In the genomic region with DNA sequence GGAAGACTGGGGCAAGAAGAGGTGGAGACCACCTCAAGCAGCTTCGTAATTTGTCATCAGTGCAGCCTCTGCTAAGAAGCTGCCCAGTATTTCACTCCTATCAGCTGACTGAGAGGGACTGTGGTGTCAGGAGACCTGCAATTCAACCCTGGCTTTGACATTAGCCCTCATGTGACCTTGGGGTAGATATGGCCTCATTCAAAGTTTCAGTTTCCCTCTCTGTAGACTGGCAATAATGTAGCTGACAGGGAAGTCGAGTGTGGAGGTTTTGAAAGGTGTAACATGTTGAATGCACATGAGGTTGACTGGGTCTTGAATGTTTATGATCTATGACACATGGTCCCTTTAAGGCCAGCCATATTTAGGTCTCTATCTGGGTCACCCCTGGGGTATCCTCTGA, we compare ENCODE assay signal across 14 cellular contexts. TPM values are rescaled to one million over a fixed set of nuclear protein-coding genes. Genes with fewer than 3 reads are reported as not detected.
DNase-seq lines count a peak whose midpoint lies in the region; ATAC-seq and TF ChIP-seq lines count a peak whose summit lies in the region.
"Had no signal": no experiment of that assay in that cellular context is flagged by ENCODE, and none has a peak within 500 bp of the region (broad histone marks: within the 10 kb centered on the region; RNA-seq: fewer than 3 reads in every experiment).

No MANE protein-coding gene starts in this region.

- no peak overlapping the region for H3K27ac ChIP-seq in right atrium auricular region
- H3K27ac ChIP-seq: uterus had no signal

- no peaks in the 10 kb centered on the region for H3K4me1 ChIP-seq in right atrium auricular region
- H3K4me1 ChIP-seq: uterus had no signal

- DNase-seq in NOMO-1 treated with dmso at 0.1 percent for 144 hours (lab: John Stamatoyannopoulos, UW; ENCODE audit: unreplicated experiment) (peak; percentile 4), LoVo (ENCODE audit: low spot score) (no peak), right atrium auricular region (ENCODE audit: low spot score) (no peak), inferior parietal cortex (ENCODE audit: extremely low spot score) (no peak)
- DNase-seq in activated naive CD4-positive, alpha-beta T cell treated with anti-CD3 and anti-CD28 coated beads, Interleukin-2, amount 50 U/mL, for 16 hours: no peak
- DNase-seq: C1 segment of cervical spinal cord, hypothalamus, NCI-H1105, uterus had no signal

- no peak overlapping the region for H3K4me3 ChIP-seq in right atrium auricular region
- H3K4me3 ChIP-seq: uterus had no signal

- H3K27me3 ChIP-seq in right atrium auricular region: no peaks in the 10 kb centered on the region
- H3K27me3 ChIP-seq: uterus had no signal

- H3K36me3 ChIP-seq in right atrium auricular region: no peaks in the 10 kb centered on the region
- H3K36me3 ChIP-seq: uterus had no signal

- no peak for TF ChIP-seq CTCF in right atrium auricular region (IDR thresholded peaks at IDR 0.05)

- H3K9me3 ChIP-seq in right atrium auricular region: no peaks in the 10 kb centered on the region
- H3K9me3 ChIP-seq: uterus had no signal

- ATAC-seq in GM18508 (IDR thresholded peaks at IDR 0.05; ENCODE audit: insufficient read depth, unreplicated experiment): peak; percentile 92
- ATAC-seq in GM21381 (IDR thresholded peaks at IDR 0.05; ENCODE audit: unreplicated experiment): peak; percentile 88
- peak; percentile 91 for ATAC-seq in HG03066 (IDR thresholded peaks at IDR 0.05; ENCODE audit: low read depth, unreplicated experiment)

RNA-seq across cellular contexts. Expression of a gene that starts 2.2 kb away (rescaled TPM):
- not detected for total RNA-seq in right atrium auricular region
- total RNA-seq: mononuclear cell, renal cortical epithelial cell, uterus had no signal

RNA-seq across cellular contexts. Expression of a gene that starts 15.6 kb away (rescaled TPM):
- total RNA-seq in right atrium auricular region: not detected
- total RNA-seq: mononuclear cell, renal cortical epithelial cell, uterus had no signal

RNA-seq across cellular contexts. Expression of a gene that starts 21.2 kb away (rescaled TPM):
- not detected for total RNA-seq in right atrium auricular region
- total RNA-seq: mononuclear cell, renal cortical epithelial cell, uterus had no signal

RNA-seq across cellular contexts. Expression of a gene that starts 33.3 kb away (rescaled TPM):
- total RNA-seq in right atrium auricular region: not detected
- total RNA-seq: mononuclear cell, renal cortical epithelial cell had no signal

RNA-seq across cellular contexts. Expression of a gene that starts 59.9 kb away (rescaled TPM):
- not detected for total RNA-seq in right atrium auricular region
- total RNA-seq: mononuclear cell, uterus had no signal
